ENCODE assay signal across 25 cellular contexts in genomic region chr5:168736201-168736940, GRCh38.
DNase-seq lines count a peak whose midpoint lies in the region; ATAC-seq and TF ChIP-seq lines count a peak whose summit lies in the region.
"Had no signal": no experiment of that assay in that cellular context is flagged by ENCODE, and none has a peak within 500 bp of the region (broad histone marks: within the 10 kb centered on the region; RNA-seq: fewer than 3 reads in every experiment).

No MANE protein-coding gene starts in this region.

- no peak for ATAC-seq in IMR-90 (ENCODE audit: low read depth)
- ATAC-seq in HG03354 (IDR thresholded peaks at IDR 0.05; ENCODE audit: poor library complexity, severe bottlenecking, unreplicated experiment) = no peak
- ATAC-seq in GM19324 (IDR thresholded peaks at IDR 0.05; ENCODE audit: low FRiP score, unreplicated experiment) = no peak
- ATAC-seq: mucosa of descending colon had no signal

- H3K4me2 ChIP-seq in BLaER1 (peak overlapping the region; percentile 65), IMR-90 (ENCODE audit: low read depth, low read length) (no peak overlapping the region)

- no peak overlapping the region for H3K4ac ChIP-seq in IMR-90 (ENCODE audit: low read depth, low read length)

- H3K18ac ChIP-seq in IMR-90 (ENCODE audit: low read depth, low read length) = no peak overlapping the region

- no peak overlapping the region for H3K14ac ChIP-seq in IMR-90 (replicated peaks; ENCODE audit: low read depth, low read length)

- H2AK9ac ChIP-seq in IMR-90 (replicated peaks; ENCODE audit: low read depth, low read length, poor library complexity) = no peak overlapping the region

- H4K20me1 ChIP-seq in BLaER1 (no peaks in the 10 kb centered on the region), IMR-90 (ENCODE audit: insufficient read depth, low read length) (no peaks in the 10 kb centered on the region)

- no peak for TF ChIP-seq RAD21 in IMR-90 (IDR thresholded peaks at IDR 0.05; ENCODE audit: low read length)

- BruUV-seq in IMR-90 (replicated peaks; lab: Mats Ljungman, UMichigan) = no TSS peak

- no peak overlapping the region for H3K23ac ChIP-seq in IMR-90 (ENCODE audit: low read depth, low read length)

- H3K4me3 ChIP-seq in BLaER1 (no peak overlapping the region), IMR-90 (ENCODE audit: insufficient read depth, low read depth, low read length) (no peak overlapping the region), fibroblast of the aortic adventitia (ENCODE audit: low read depth, low read length) (no peak overlapping the region)
- H3K4me3 ChIP-seq: colonic mucosa, GM12878, mucosa of descending colon, Peyer's patch, thyroid gland had no signal

- no peak overlapping the region for H2BK15ac ChIP-seq in IMR-90 (ENCODE audit: low read depth, low read length)

- dilution Hi-C loops in IMR-90 (cut with HindIII; ENCODE audit: low sequenced_read_pairs, unreplicated experiment) = no loop called here

- POLR2A ChIA-PET in IMR-90 (lab: Charles Lee; ENCODE audit: unreplicated experiment) = no interaction called here

- no peak overlapping the region for H2BK20ac ChIP-seq in IMR-90 (ENCODE audit: low read depth, low read length)

- H3K79me1 ChIP-seq in IMR-90 (ENCODE audit: low read depth in 1 of 2, low read length in 2 of 2) = no peaks in the 10 kb centered on the region

- no peak overlapping the region for H4K91ac ChIP-seq in IMR-90 (ENCODE audit: insufficient read depth, low read depth, low read length)

- H3K9ac ChIP-seq in BLaER1 (no peak overlapping the region), IMR-90 (ENCODE audit: low read depth, low read length) (no peak overlapping the region)

- CTCF ChIA-PET in IMR-90 (lab: Yijun Ruan, JAX) = no interaction called here

- H2BK5ac ChIP-seq in IMR-90 (ENCODE audit: low read depth, low read length, poor library complexity, severe bottlenecking) = no peak overlapping the region

- DNase-seq in IMR-90 (no peak), fibroblast of the aortic adventitia (ENCODE audit: low read depth) (peak; percentile 36), mesenteric fat pad (ENCODE audit: low spot score) (peak; percentile 55), posterior vena cava (ENCODE audit: low spot score) (no peak), NCI-H1105 (lab: John Stamatoyannopoulos, UW) (no peak)
- DNase-seq: ACHN; activated CD4-positive, alpha-beta memory T cell treated with anti-CD3 and anti-CD28 coated beads, Interleukin-2, amount 10 ng/mL, durations not matched to agents 7 days and 5 days; amniotic stem cell; brain microvascular endothelial cell; CD8-positive, alpha-beta memory T cell; colonic mucosa; effector memory CD4-positive, alpha-beta T cell; H7; head of caudate nucleus; Karpas-422; mucosa of descending colon; NCI-H1417 treated with DMSO at 0.1 percent for 48 hours; NCI-H2029 treated with DMSO at 0.1 percent for 48 hours; Peyer's patch; SW 1271; thyroid gland had no signal

- no peak for TF ChIP-seq POLR2A in IMR-90 (IDR thresholded peaks at IDR 0.05; ENCODE audit: low read depth, low read length)

- no peaks in the 10 kb centered on the region for H3K9me1 ChIP-seq in IMR-90 (ENCODE audit: insufficient read depth, low read length)

- H3K27me3 ChIP-seq in BLaER1 (no peaks in the 10 kb centered on the region), IMR-90 (ENCODE audit: control insufficient read depth, insufficient read depth, low read length) (no peaks in the 10 kb centered on the region)
- H3K27me3 ChIP-seq: brain microvascular endothelial cell, colonic mucosa, Peyer's patch, thyroid gland had no signal

- no peak overlapping the region for H2BK120ac ChIP-seq in IMR-90 (ENCODE audit: low read depth, low read length)

- intact Hi-C loops in IMR-90 (cut with micrococcal nuclease) = no loop called here
- intact Hi-C loops in posterior vena cava (cut with DNase I) = no loop called here

- no peak overlapping the region for H4K5ac ChIP-seq in IMR-90 (ENCODE audit: low read depth, low read length)

- no peak overlapping the region for H2AK5ac ChIP-seq in IMR-90 (ENCODE audit: low read depth, low read length)

- H3K27ac ChIP-seq in BLaER1 (peak overlapping the region; percentile 41; the same call in 1 of the 2 replicates), IMR-90 (ENCODE audit: insufficient read depth, low read length) (no peak overlapping the region)
- H3K27ac ChIP-seq: brain microvascular endothelial cell, colonic mucosa, Peyer's patch, thyroid gland had no signal

- no peak overlapping the region for H3K56ac ChIP-seq in IMR-90 (ENCODE audit: extremely low read depth, insufficient read depth, low read length)

- H2AFZ ChIP-seq in IMR-90 (replicated peaks; ENCODE audit: low read length, poor library complexity) = peak overlapping the region; percentile 8

- TF ChIP-seq CTCF in IMR-90 (conservative IDR thresholded peaks at IDR 0.05; ENCODE audit: low read depth, low read length) (no peak), fibroblast of the aortic adventitia (IDR thresholded peaks at IDR 0.05; ENCODE audit: insufficient read depth, low read length) (no peak)

- no peaks in the 10 kb centered on the region for H3K36me3 ChIP-seq in BLaER1
- no peaks in the 10 kb centered on the region for H3K36me3 ChIP-seq in IMR-90 (ENCODE audit: control insufficient read depth, insufficient read depth, low read length)
- H3K36me3 ChIP-seq: brain microvascular endothelial cell, colonic mucosa, Peyer's patch, thyroid gland had no signal

- 17% methylated on average over 1 of the region's 4 CpGs; no CpG with 5 or more reads in 1 of the 2 experiments for WGBS in IMR-90 (ENCODE audit: extremely low coverage in 2 of 2, insufficient read length in 1 of 2), 2 experiments

- no peak overlapping the region for H4K8ac ChIP-seq in IMR-90 (ENCODE audit: low read depth in 2 of 2, low read length in 2 of 2)

- in situ Hi-C loops in IMR-90 (cut with MboI; ENCODE audit: low sequenced_read_pairs) = no loop called here

- H3K4me1 ChIP-seq in BLaER1 = peaks cover 48% of the 10 kb centered on the region
- H3K4me1 ChIP-seq in IMR-90 (ENCODE audit: control insufficient read depth, insufficient read depth, low read length) = no peaks in the 10 kb centered on the region
- H3K4me1 ChIP-seq: colonic mucosa, Peyer's patch, thyroid gland had no signal

- H3K9me3 ChIP-seq in BLaER1 = 0 out of 2 replicates have a peak, but pooled peaks cover 4% of the 10 kb centered on the region
- no peaks in the 10 kb centered on the region for H3K9me3 ChIP-seq in IMR-90 (ENCODE audit: control insufficient read depth, insufficient read depth, low read length)
- H3K9me3 ChIP-seq: colonic mucosa, mucosa of descending colon, Peyer's patch, thyroid gland had no signal

TF ChIP-seq in IMR-90, 13 proteins besides CTCF, POLR2A, EP300 and RAD21:
- TF ChIP-seq MAZ (IDR thresholded peaks at IDR 0.05; ENCODE audit: borderline replicate concordance, low read depth, low read length) (no peak), FOS (IDR thresholded peaks at IDR 0.05; ENCODE audit: low read depth, low read length) (no peak), MXI1 (IDR thresholded peaks at IDR 0.05; ENCODE audit: borderline replicate concordance, low read depth, low read length) (no peak), BHLHE40 (IDR thresholded peaks at IDR 0.05; ENCODE audit: low read depth, low read length) (no peak)
TF ChIP-seq in IMR-90: peak in this region for 0.

Comparison
In these comparisons a context has a peak if more than half of its experiments do, and no peak if none do; other contexts are left out.
1. DNase-seq: peak in fibroblast of the aortic adventitia (single experiment) and mesenteric fat pad (single experiment); none in IMR-90 (single experiment), posterior vena cava (single experiment) and NCI-H1105 (single experiment).